ENCODE assay signal across 16 cellular contexts in the genomic region with DNA sequence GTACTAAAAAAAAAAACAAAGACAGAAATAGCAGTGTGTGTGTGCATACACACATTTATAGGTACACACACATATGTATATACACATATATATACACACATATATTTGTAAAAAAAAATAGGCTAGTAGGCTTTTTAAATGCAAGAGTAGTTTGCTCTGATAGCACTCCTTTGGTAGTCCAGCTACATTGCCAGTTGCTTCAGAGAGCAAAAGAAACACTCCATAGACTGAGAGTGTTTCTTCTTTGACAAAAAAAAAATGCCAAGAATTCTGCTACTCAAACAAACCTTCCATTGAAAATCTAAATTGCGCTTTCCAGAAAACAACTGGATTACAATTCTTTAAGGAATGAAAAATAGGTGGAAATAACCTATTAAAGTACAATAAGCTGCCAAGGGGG.
"Had no signal": no experiment of that assay in that cellular context is flagged by ENCODE, and none has a peak within 500 bp of the region (broad histone marks: within the 10 kb centered on the region; RNA-seq: fewer than 3 reads in every experiment).

No MANE protein-coding gene starts in this region.

- ATAC-seq: naive thymus-derived CD4-positive, alpha-beta T cell; right cardiac atrium had no signal

- H3K27ac Mint-ChIP-seq: naive thymus-derived CD4-positive, alpha-beta T cell; progenitor cell of endocrine pancreas had no signal

- H3K9me3 Mint-ChIP-seq: naive thymus-derived CD4-positive, alpha-beta T cell; type B pancreatic cell had no signal

- H3K27me3 ChIP-seq: colonic mucosa, esophagus squamous epithelium, foreskin keratinocyte, pancreas, uterus had no signal

- H3K4me1 ChIP-seq: colonic mucosa, pancreas, uterus had no signal

- H3K27ac ChIP-seq: colonic mucosa, esophagus squamous epithelium, foreskin keratinocyte, pancreas, uterus had no signal

- H3K36me3 ChIP-seq: colonic mucosa, esophagus squamous epithelium, pancreas, uterus had no signal

- H3K4me3 ChIP-seq: colonic mucosa, esophagus squamous epithelium, pancreas, uterus had no signal

- H3K36me3 Mint-ChIP-seq: naive thymus-derived CD4-positive, alpha-beta T cell; type B pancreatic cell had no signal

- H3K9me3 ChIP-seq: colonic mucosa, esophagus squamous epithelium, pancreas, uterus had no signal

- DNase-seq: colonic mucosa; dermis blood vessel endothelial cell; esophagus squamous epithelium; kidney; left cardiac atrium; naive thymus-derived CD4-positive, alpha-beta T cell; occipital lobe; pancreas; right cardiac atrium; small intestine; stimulated activated CD4-positive, alpha-beta T cell treated with anti-CD3 and anti-CD28 coated beads, Interleukin-2, amount 100 ng/mL, for 48 hours; stimulated activated naive CD4-positive, alpha-beta T cell treated with Interleukin-2 at 50 U/mL for 16 hours; uterus had no signal
